9 cellular contexts compared by ENCODE assay signal in the genomic region with DNA sequence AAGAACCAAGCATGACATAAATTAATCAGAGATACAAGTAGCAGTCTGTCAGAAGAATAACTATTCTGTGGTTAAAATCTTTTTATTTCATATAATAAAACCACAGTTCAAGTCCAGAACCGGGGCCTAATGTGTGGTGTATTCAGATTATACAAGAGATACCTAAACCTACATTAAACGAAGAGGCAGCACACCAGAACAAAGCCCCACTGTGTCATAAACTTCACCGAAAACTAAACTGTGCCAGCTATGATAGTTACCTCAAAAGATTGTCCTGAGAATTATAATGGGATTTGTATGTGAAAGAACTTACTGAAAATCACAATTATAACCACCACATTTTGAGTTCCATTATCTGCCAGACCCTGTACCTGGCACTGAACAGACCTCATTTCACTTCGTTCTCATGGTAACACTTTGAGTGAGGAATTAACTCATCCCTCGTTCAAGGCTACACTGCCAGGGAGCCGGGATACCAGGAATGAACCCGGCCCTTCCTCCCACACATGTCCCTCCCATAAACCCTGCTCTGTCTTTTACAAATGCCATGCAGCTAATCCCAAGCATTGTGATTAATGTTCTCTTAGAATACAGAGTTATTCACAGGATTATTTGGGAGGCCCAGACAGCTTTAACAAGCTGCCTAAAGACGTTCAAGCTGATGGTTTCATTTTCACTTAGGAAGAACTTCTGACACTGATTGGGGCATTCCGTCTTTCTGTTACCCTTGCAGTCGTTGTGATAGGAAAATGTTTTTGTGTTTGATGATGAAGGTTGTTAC. TPM values are rescaled to one million over a fixed set of nuclear protein-coding genes. Genes with fewer than 3 reads are reported as not detected.
DNase-seq lines count a peak whose midpoint lies in the region; TF ChIP-seq lines count a peak whose summit lies in the region.
"Had no signal": no experiment of that assay in that cellular context is flagged by ENCODE, and none has a peak within 500 bp of the region (broad histone marks: within the 10 kb centered on the region; RNA-seq: fewer than 3 reads in every experiment).

No MANE protein-coding gene starts in this region.

- H3K23ac ChIP-seq in mesendoderm (ENCODE audit: low read length): no peak overlapping the region

- no peak overlapping the region for H2AK5ac ChIP-seq in mesendoderm (ENCODE audit: low read length)

- H3K27ac Mint-ChIP-seq in chondrocyte (ENCODE audit: unreplicated experiment): peak overlapping the region; percentile 20

- no peaks in the 10 kb centered on the region for H3K27me3 ChIP-seq in OCI-LY3 (ENCODE audit: low read depth, low read length)
- no peaks in the 10 kb centered on the region for H3K27me3 ChIP-seq in mesendoderm (ENCODE audit: insufficient read depth, low read length, poor library complexity)

- no peak overlapping the region for H3K18ac ChIP-seq in mesendoderm (ENCODE audit: low read length)

- no peak for TF ChIP-seq CTCF in HFF-Myc (IDR thresholded peaks at IDR 0.05; ENCODE audit: low read depth, low read length, missing control alignments)
- TF ChIP-seq CTCF in OCI-LY3 (IDR thresholded peaks at IDR 0.05; ENCODE audit: low read depth, low read length): no peak
- TF ChIP-seq CTCF in chondrocyte (IDR thresholded peaks at IDR 0.05): no peak

- no peak overlapping the region for H4K8ac ChIP-seq in mesendoderm (ENCODE audit: low read depth, low read length)

- H3K4me2 ChIP-seq in OCI-LY3 (ENCODE audit: low read length) (peak overlapping the region; percentile 94), mesendoderm (ENCODE audit: low read length) (no peak overlapping the region)

- H3K56ac ChIP-seq in mesendoderm (ENCODE audit: low read length): no peak overlapping the region

- H3K79me2 ChIP-seq in OCI-LY3 (ENCODE audit: low read length) (no peaks in the 10 kb centered on the region; the same call in 1 of the 2 replicates), mesendoderm (ENCODE audit: control insufficient read depth, insufficient read depth, low read length) (no peaks in the 10 kb centered on the region)

- H3K36me3 ChIP-seq in OCI-LY3 (replicated peaks; ENCODE audit: low read depth, low read length) (no peaks in the 10 kb centered on the region), mesendoderm (ENCODE audit: control insufficient read depth, insufficient read depth, low read length) (no peaks in the 10 kb centered on the region)

- H2BK120ac ChIP-seq in mesendoderm (ENCODE audit: low read depth, low read length): peak overlapping the region; percentile 45

- H3K4me3 ChIP-seq in HFF-Myc (replicated peaks; ENCODE audit: low read depth, low read length) (peak overlapping the region; percentile 31), OCI-LY3 (ENCODE audit: low read length) (peak overlapping the region; percentile 76), mesendoderm (ENCODE audit: low read length) (no peak overlapping the region)

- peak overlapping the region; percentile 52 for H3K4me3 Mint-ChIP-seq in chondrocyte (ENCODE audit: unreplicated experiment)

- no peak overlapping the region for H3K4ac ChIP-seq in mesendoderm (ENCODE audit: low read depth, low read length)

- peak overlapping the region; percentile 81 for H2AFZ ChIP-seq in OCI-LY3 (ENCODE audit: low read depth, low read length)

- H3K27ac ChIP-seq in OCI-LY3 (ENCODE audit: low read length) (peak overlapping the region; percentile 90), mesendoderm (ENCODE audit: low read depth, low read length) (no peak overlapping the region)
- H3K27ac ChIP-seq: C4-2B had no signal

- WGBS in mesendoderm (ENCODE audit: extremely low coverage, insufficient coverage, low lambda C conversion rate): no CpG with 5 or more reads among the region's 10 CpGs

- H2BK5ac ChIP-seq in mesendoderm (ENCODE audit: low read length): no peak overlapping the region

- peak; percentile 46 for DNase-seq in NCI-H748 (lab: John Stamatoyannopoulos, UW; ENCODE audit: unreplicated experiment)
- no peak for DNase-seq in NCI-H748 treated with DMSO at 0.1 percent for 48 hours (lab: John Stamatoyannopoulos, UW)
- DNase-seq in HFF-Myc (ENCODE audit: extremely low read depth, low read depth): no peak
- DNase-seq in chondrocyte (ENCODE audit: low spot score): no peak
- DNase-seq in mesendoderm: peak; percentile 10
- no peak for DNase-seq in cerebellum (ENCODE audit: low spot score)
- no peak for DNase-seq in activated CD8-positive, alpha-beta memory T cell treated with anti-CD3 and anti-CD28 coated beads, Interleukin-2, amount 50 U/mL, for 48 hours

- no peak overlapping the region for H2BK15ac ChIP-seq in mesendoderm (replicated peaks; ENCODE audit: low read depth)

- H3K79me1 ChIP-seq in mesendoderm (ENCODE audit: low read length): no peaks in the 10 kb centered on the region

- H3K9me3 ChIP-seq in OCI-LY3 (ENCODE audit: insufficient read depth, low read length): no peaks in the 10 kb centered on the region

- no peaks in the 10 kb centered on the region for H3K9me3 Mint-ChIP-seq in chondrocyte (ENCODE audit: low read depth)

- no peaks in the 10 kb centered on the region for H3K27me3 Mint-ChIP-seq in chondrocyte (ENCODE audit: low read depth)

- no peaks in the 10 kb centered on the region for H4K20me1 ChIP-seq in OCI-LY3 (ENCODE audit: insufficient read depth, low read length)

- H3K4me1 ChIP-seq in OCI-LY3 (ENCODE audit: low read length): peaks cover 47% of the 10 kb centered on the region
- peaks cover 2% of the 10 kb centered on the region for H3K4me1 ChIP-seq in mesendoderm (ENCODE audit: control insufficient read depth, low read depth, low read length)

- no peaks in the 10 kb centered on the region for H3K36me3 Mint-ChIP-seq in chondrocyte (ENCODE audit: low read depth)

- no peak overlapping the region for H4K5ac ChIP-seq in mesendoderm (ENCODE audit: low read length)

- H3K4me1 Mint-ChIP-seq in chondrocyte (ENCODE audit: low read depth): peaks cover 18% of the 10 kb centered on the region

- H3K9ac ChIP-seq in OCI-LY3 (ENCODE audit: low read length) (peak overlapping the region; percentile 69), mesendoderm (ENCODE audit: low read length) (no peak overlapping the region)

RNA-seq across cellular contexts. Expression of gene CD83, which starts 42.7 kb away (rescaled TPM):
- total RNA-seq in chondrocyte (0.63 to 1.0 TPM (median 0.95 TPM) in 3 replicates), cerebellum (19.7 TPM)
- polyA plus RNA-seq in mesendoderm (2013, experiment 1 of 2): 5.4 TPM
- 5.3 TPM for polyA plus RNA-seq in mesendoderm (2013, experiment 2 of 2)

Comparison
In these comparisons a context has a peak if more than half of its experiments do, and no peak if none do; other contexts are left out.
1. DNase-seq: peak in NCI-H748 (single experiment) and mesendoderm (single experiment); none in NCI-H748 treated with DMSO at 0.1 percent for 48 hours (single experiment), HFF-Myc (single experiment), chondrocyte (single experiment), cerebellum (single experiment) and activated CD8-positive, alpha-beta memory T cell treated with anti-CD3 and anti-CD28 coated beads, Interleukin-2, amount 50 U/mL, for 48 hours (single experiment).
2. RNA of gene CD83, which starts 42.7 kb away (total RNA-seq): 19.7 TPM in cerebellum (single experiment); 0.63 to 1.0 TPM in chondrocyte; every median in the first group is over 10 times any median in the second.